ENCODE assay signal across 14 cellular contexts in the genomic region with DNA sequence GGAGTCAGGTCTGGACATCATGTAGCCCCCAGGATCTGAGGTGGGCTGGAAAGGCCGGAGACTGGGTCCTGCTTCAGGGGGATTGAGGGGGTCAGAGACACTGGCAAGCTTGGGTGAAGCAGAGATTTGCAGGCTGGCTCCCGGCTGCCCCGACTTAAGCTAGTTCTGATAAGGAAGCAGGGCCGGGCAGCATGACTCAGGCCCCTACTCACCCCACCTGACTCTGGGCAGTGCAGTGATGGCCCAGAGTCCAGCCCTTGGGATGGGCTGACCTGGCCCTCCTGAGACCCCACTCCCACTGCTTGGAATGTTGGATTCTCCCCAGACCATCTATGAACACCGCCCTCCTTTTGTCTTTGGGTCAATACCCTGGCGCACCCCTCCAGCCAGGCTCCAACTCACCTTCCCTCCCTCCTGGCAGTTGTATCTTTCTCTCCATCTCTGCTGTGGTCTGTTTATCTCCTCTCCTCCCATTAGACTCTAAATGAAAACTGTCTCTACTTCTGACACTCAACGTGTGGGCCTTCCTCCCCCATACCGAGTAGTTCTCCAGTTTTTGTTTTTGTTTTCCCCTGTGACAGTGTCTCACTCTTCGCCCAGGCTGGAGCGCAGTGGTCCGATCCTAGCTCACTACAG. TPM values are rescaled to one million over a fixed set of nuclear protein-coding genes. Genes with fewer than 3 reads are reported as not detected.
DNase-seq lines count a peak whose midpoint lies in the region; ATAC-seq, FAIRE-seq and TF ChIP-seq lines count a peak whose summit lies in the region.
"Had no signal": no experiment of that assay in that cellular context is flagged by ENCODE, and none has a peak within 500 bp of the region (broad histone marks: within the 10 kb centered on the region; RNA-seq: fewer than 3 reads in every experiment).

No MANE protein-coding gene starts in this region.

- no peak overlapping the region for H3K27ac ChIP-seq in RWPE2 (ENCODE audit: poor library complexity, severe bottlenecking)
- peak overlapping the region in 1 of 2 donors; percentile 25 for H3K27ac ChIP-seq in small intestine (ENCODE audit: low read depth in 1 of 2, low read length in 1 of 2)

- H3K4me3 ChIP-seq in H7 (ENCODE audit: insufficient read depth, low read depth, low read length), result no peak overlapping the region
- no peak overlapping the region for H3K4me3 ChIP-seq in RWPE2 (ENCODE audit: severe bottlenecking)
- no peak overlapping the region for H3K4me3 ChIP-seq in small intestine (ENCODE audit: low read depth in 1 of 2, low read length in 2 of 2)

- intact Hi-C loops in activated CD4-positive, alpha-beta T cell treated with anti-CD3 and anti-CD28 coated beads, Interleukin-2, amount 10 ng/mL, durations not matched to agents 24 days and 14 days (cut with micrococcal nuclease), result no loop called here

- H3K4me3 Mint-ChIP-seq in activated CD8-positive, alpha-beta T cell treated with anti-CD3 and anti-CD28 coated beads, Interleukin-2, amount 10 ng/mL, durations not matched to agents 7 days and 5 days, result no peak overlapping the region
- H3K4me3 Mint-ChIP-seq in activated CD4-positive, alpha-beta T cell treated with anti-CD3 and anti-CD28 coated beads, Interleukin-2, amount 10 ng/mL, durations not matched to agents 24 days and 14 days, result no peak overlapping the region

- no peaks in the 10 kb centered on the region for H3K9me3 Mint-ChIP-seq in activated CD8-positive, alpha-beta T cell treated with anti-CD3 and anti-CD28 coated beads, Interleukin-2, amount 10 ng/mL, durations not matched to agents 7 days and 5 days (ENCODE audit: insufficient read depth)
- H3K9me3 Mint-ChIP-seq in activated CD4-positive, alpha-beta T cell treated with anti-CD3 and anti-CD28 coated beads, Interleukin-2, amount 10 ng/mL, durations not matched to agents 24 days and 14 days, result no peaks in the 10 kb centered on the region

- H3K9me3 ChIP-seq in RWPE2 (ENCODE audit: severe bottlenecking) (no peaks in the 10 kb centered on the region), small intestine (ENCODE audit: control insufficient read depth, low read depth) (no peaks in the 10 kb centered on the region)
- H3K9me3 ChIP-seq: BE2C had no signal

- H3K27me3 ChIP-seq in H7 (ENCODE audit: control insufficient read depth, insufficient read depth, low read length) (no peaks in the 10 kb centered on the region), RWPE2 (ENCODE audit: insufficient read depth, poor library complexity, severe bottlenecking) (no peaks in the 10 kb centered on the region), small intestine (ENCODE audit: control insufficient read depth in 2 of 2, insufficient read depth in 2 of 2, low read length in 2 of 2) (no peaks in the 10 kb centered on the region)
- H3K27me3 ChIP-seq: BE2C had no signal

- H3K36me3 Mint-ChIP-seq in activated CD8-positive, alpha-beta T cell treated with anti-CD3 and anti-CD28 coated beads, Interleukin-2, amount 10 ng/mL, durations not matched to agents 7 days and 5 days (ENCODE audit: low read depth), result no peaks in the 10 kb centered on the region
- H3K36me3 Mint-ChIP-seq in activated CD4-positive, alpha-beta T cell treated with anti-CD3 and anti-CD28 coated beads, Interleukin-2, amount 10 ng/mL, durations not matched to agents 24 days and 14 days (ENCODE audit: low read depth), result no peaks in the 10 kb centered on the region

- H3K27ac Mint-ChIP-seq in activated CD8-positive, alpha-beta T cell treated with anti-CD3 and anti-CD28 coated beads, Interleukin-2, amount 10 ng/mL, durations not matched to agents 7 days and 5 days, result no peak overlapping the region
- no peak overlapping the region for H3K27ac Mint-ChIP-seq in activated CD4-positive, alpha-beta T cell treated with anti-CD3 and anti-CD28 coated beads, Interleukin-2, amount 10 ng/mL, durations not matched to agents 24 days and 14 days

- CTCF ChIA-PET in activated CD8-positive, alpha-beta T cell treated with anti-CD3 and anti-CD28 coated beads, Interleukin-2, amount 10 ng/mL, durations not matched to agents 7 days and 5 days (lab: Charles Lee), result no interaction called here

- no peak for FAIRE-seq in small intestine (lab: Jason Lieb, UNC)

- 75 to 80% (median 76%) methylated on average over 10 to 11 of the region's 11 CpGs for WGBS in small intestine, 3 donors

- POLR2A ChIA-PET in activated CD8-positive, alpha-beta T cell treated with anti-CD3 and anti-CD28 coated beads, Interleukin-2, amount 10 ng/mL, durations not matched to agents 7 days and 5 days (lab: Charles Lee), result no interaction called here

- TF ChIP-seq CTCF in RWPE2 (IDR thresholded peaks at IDR 0.05; ENCODE audit: poor library complexity, severe bottlenecking), result no peak

- H3K36me3 ChIP-seq in H7 (replicated peaks; ENCODE audit: control insufficient read depth, insufficient read depth, low read length) (no peaks in the 10 kb centered on the region), RWPE2 (ENCODE audit: low read depth) (no peaks in the 10 kb centered on the region), small intestine (ENCODE audit: control insufficient read depth in 2 of 2, insufficient read depth in 2 of 2, low read length in 2 of 2) (no peaks in the 10 kb centered on the region)
- H3K36me3 ChIP-seq: BE2C had no signal

- ATAC-seq in RWPE2 (ENCODE audit: low read depth), result peak; percentile 68
- ATAC-seq in activated CD8-positive, alpha-beta T cell treated with anti-CD3 and anti-CD28 coated beads, Interleukin-2, amount 10 ng/mL, durations not matched to agents 7 days and 5 days, result no peak

- H3K27me3 Mint-ChIP-seq in activated CD8-positive, alpha-beta T cell treated with anti-CD3 and anti-CD28 coated beads, Interleukin-2, amount 10 ng/mL, durations not matched to agents 7 days and 5 days (ENCODE audit: low read depth), result no peaks in the 10 kb centered on the region
- H3K27me3 Mint-ChIP-seq in activated CD4-positive, alpha-beta T cell treated with anti-CD3 and anti-CD28 coated beads, Interleukin-2, amount 10 ng/mL, durations not matched to agents 24 days and 14 days, result no peaks in the 10 kb centered on the region

- H3K4me1 Mint-ChIP-seq in activated CD8-positive, alpha-beta T cell treated with anti-CD3 and anti-CD28 coated beads, Interleukin-2, amount 10 ng/mL, durations not matched to agents 7 days and 5 days (ENCODE audit: low read depth), result no peaks in the 10 kb centered on the region
- H3K4me1 Mint-ChIP-seq in activated CD4-positive, alpha-beta T cell treated with anti-CD3 and anti-CD28 coated beads, Interleukin-2, amount 10 ng/mL, durations not matched to agents 24 days and 14 days, result peaks cover 2% of the 10 kb centered on the region

- DNase-seq in H7 (peak; percentile 19), RWPE2 (ENCODE audit: low spot score) (no peak), hepatic stellate cell (ENCODE audit: low spot score) (peak; percentile 25), small intestine (peak; percentile 80), C1 segment of cervical spinal cord (lab: John Stamatoyannopoulos, UW) (no peak)
- DNase-seq in activated CD8-positive, alpha-beta T cell treated with anti-CD3 and anti-CD28 coated beads, Interleukin-2, amount 10 ng/mL, durations not matched to agents 7 days and 5 days, result no peak
- no peak for DNase-seq in activated CD4-positive, alpha-beta T cell treated with anti-CD3 and anti-CD28 coated beads, Interleukin-2, amount 10 ng/mL, durations not matched to agents 24 days and 14 days
- DNase-seq in stimulated activated CD4-positive, alpha-beta T cell treated with anti-CD3 and anti-CD28 coated beads, Interleukin-4, amount 100 ng/mL, for 24 hours, result no peak
- DNase-seq: BE2C, DMS79 treated with DMSO at 0.1 percent for 48 hours, foreskin fibroblast, NCI-H1105 treated with DMSO at 0.1 percent for 48 hours, NCI-H510A, SW 1271 had no signal

- H3K4me1 ChIP-seq in RWPE2 (ENCODE audit: insufficient read depth, poor library complexity, severe bottlenecking) (no peaks in the 10 kb centered on the region), small intestine (ENCODE audit: control insufficient read depth in 2 of 2, insufficient read depth in 1 of 2, low read depth in 1 of 2, low read length in 1 of 2) (peaks cover 0 to 5% of the 10 kb centered on the region in 2 donors)

RNA-seq across cellular contexts. Expression of a gene that starts 21.0 kb away (rescaled TPM):
- total RNA-seq in H7 (2014; rRNA removed; shearing (Covaris generic)), result 116 and 129 TPM in 2 replicates
- 100 to 1,000 TPM; 181 to 326 (median 255) TPM for polyA plus RNA-seq in small intestine
- 100 to 1,000 TPM; 172 to 181 TPM for total RNA-seq in activated CD8-positive, alpha-beta T cell treated with anti-CD3 and anti-CD28 coated beads, Interleukin-2, amount 10 ng/mL, durations not matched to agents 7 days and 5 days
- 73.3 and 74.2 TPM in 2 replicates for total RNA-seq in activated CD4-positive, alpha-beta T cell treated with anti-CD3 and anti-CD28 coated beads, Interleukin-2, amount 10 ng/mL, durations not matched to agents 24 days and 14 days

RNA-seq across cellular contexts. Expression of a gene that starts 33.5 kb away (rescaled TPM):
- total RNA-seq in H7 (2014; rRNA removed; shearing (Covaris generic)), result 12.3 and 13.9 TPM in 2 replicates
- 10 to 100 TPM; 12.7 to 84.6 (median 18.1) TPM for polyA plus RNA-seq in small intestine
- 1 to 10 TPM; 3.6 to 3.8 TPM for total RNA-seq in activated CD8-positive, alpha-beta T cell treated with anti-CD3 and anti-CD28 coated beads, Interleukin-2, amount 10 ng/mL, durations not matched to agents 7 days and 5 days
- 0.54 and 0.64 TPM in 2 replicates for total RNA-seq in activated CD4-positive, alpha-beta T cell treated with anti-CD3 and anti-CD28 coated beads, Interleukin-2, amount 10 ng/mL, durations not matched to agents 24 days and 14 days

RNA-seq across cellular contexts. Expression of a gene that starts 50.9 kb away (rescaled TPM):
- 27.3 and 29.6 TPM in 2 replicates for total RNA-seq in H7 (2014; rRNA removed; shearing (Covaris generic))
- polyA plus RNA-seq in small intestine, result 10 to 100 TPM; 16.8 to 90.5 (median 20.3) TPM
- 10 to 100 TPM; 74.4 to 78.5 TPM for total RNA-seq in activated CD8-positive, alpha-beta T cell treated with anti-CD3 and anti-CD28 coated beads, Interleukin-2, amount 10 ng/mL, durations not matched to agents 7 days and 5 days
- total RNA-seq in activated CD4-positive, alpha-beta T cell treated with anti-CD3 and anti-CD28 coated beads, Interleukin-2, amount 10 ng/mL, durations not matched to agents 24 days and 14 days, result 62.4 and 70.5 TPM in 2 replicates

RNA-seq across cellular contexts. Expression of a gene that starts 55.7 kb away (rescaled TPM):
- total RNA-seq in H7 (2014; rRNA removed; shearing (Covaris generic)), result 0.07 TPM in 1 of 2 replicates, not detected in the other
- polyA plus RNA-seq in small intestine, result under 1 TPM in 1 of 3 donors, not detected in 2; 0.25 TPM
- total RNA-seq in activated CD8-positive, alpha-beta T cell treated with anti-CD3 and anti-CD28 coated beads, Interleukin-2, amount 10 ng/mL, durations not matched to agents 7 days and 5 days, result under 1 TPM in 1 of 2 experiments, not detected in 1; 0.26 TPM
- total RNA-seq in activated CD4-positive, alpha-beta T cell treated with anti-CD3 and anti-CD28 coated beads, Interleukin-2, amount 10 ng/mL, durations not matched to agents 24 days and 14 days, result 0.56 TPM in 1 of 2 replicates, not detected in the other

Comparison
In these comparisons a context has a peak if more than half of its experiments do, and no peak if none do; other contexts are left out.
1. DNase-seq: peak in H7 (single experiment), hepatic stellate cell (single experiment) and small intestine (single experiment); none in RWPE2 (single experiment), C1 segment of cervical spinal cord (0 of 14), activated CD8-positive, alpha-beta T cell treated with anti-CD3 and anti-CD28 coated beads, Interleukin-2, amount 10 ng/mL, durations not matched to agents 7 days and 5 days (single experiment), activated CD4-positive, alpha-beta T cell treated with anti-CD3 and anti-CD28 coated beads, Interleukin-2, amount 10 ng/mL, durations not matched to agents 24 days and 14 days (single experiment) and stimulated activated CD4-positive, alpha-beta T cell treated with anti-CD3 and anti-CD28 coated beads, Interleukin-4, amount 100 ng/mL, for 24 hours (single experiment).